ENCODE assay signal across 20 cellular contexts in the genomic region with DNA sequence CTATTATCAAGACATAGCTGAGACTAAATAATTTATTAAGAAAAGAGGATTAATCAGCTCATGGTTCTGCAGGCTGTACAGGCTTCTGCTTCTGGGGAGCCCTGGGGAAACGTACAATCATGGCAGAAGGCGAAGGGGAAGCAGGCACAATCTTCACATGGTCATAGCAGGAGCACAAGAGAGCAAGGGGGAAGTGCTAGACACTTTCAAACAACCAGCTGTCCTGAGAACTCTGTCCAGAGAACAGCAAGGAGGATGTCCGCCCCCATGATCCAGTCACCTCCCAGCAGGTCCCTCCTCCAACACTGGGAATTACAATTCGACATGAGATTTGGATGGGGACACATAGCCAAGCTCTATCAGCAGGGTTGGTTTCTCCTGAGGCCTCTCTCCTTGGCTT.
"Had no signal": no experiment of that assay in that cellular context is flagged by ENCODE, and none has a peak within 500 bp of the region (broad histone marks: within the 10 kb centered on the region; RNA-seq: fewer than 3 reads in every experiment).

No MANE protein-coding gene starts in this region.

- DNase-seq: activated CD4-positive, alpha-beta T cell treated with anti-CD3 and anti-CD28 coated beads for 4 hours; activated CD4-positive, alpha-beta T cell treated with anti-CD3 and anti-CD28 coated beads, Interleukin-2, amount 50 U/mL, for 48 hours; activated CD4-positive, CD25-positive, alpha-beta regulatory T cell; activated naive CD4-positive, alpha-beta T cell treated with Interleukin-2 at 50 U/mL for 16 hours; activated naive CD8-positive, alpha-beta T cell treated with anti-CD3 and anti-CD28 coated beads, Interleukin-2, amount 50 U/mL, for 24 hours; activated T-cell treated with anti-CD3 and anti-CD28 coated beads, Interleukin-2, amount 50 U/mL, for 48 hours; cortex of kidney; heart left ventricle; mesendoderm; mucosa of descending colon; naive thymus-derived CD4-positive, alpha-beta T cell; stimulated activated CD4-positive, alpha-beta T cell treated with anti-CD3 and anti-CD28 coated beads, Interleukin-12 subunit alpha, Interleukin-12 subunit beta, amount 100 ng/mL, for 4 hours; stimulated activated CD4-positive, alpha-beta T cell treated with anti-CD3 and anti-CD28 coated beads, Interleukin-4, amount 100 ng/mL, for 4 hours; SW 1271; T-helper 17 cell had no signal

- ATAC-seq: activated naive CD8-positive, alpha-beta T cell treated with anti-CD3 and anti-CD28 coated beads, Interleukin-2, amount 50 U/mL, for 24 hours; mucosa of descending colon; naive thymus-derived CD4-positive, alpha-beta T cell; T-helper 17 cell had no signal

- H3K27ac Mint-ChIP-seq: activated naive CD8-positive, alpha-beta T cell treated with anti-CD3 and anti-CD28 coated beads, Interleukin-2, amount 50 U/mL, for 24 hours; naive thymus-derived CD4-positive, alpha-beta T cell; stimulated activated naive CD8-positive, alpha-beta T cell treated with anti-CD3 and anti-CD28 coated beads, Interleukin-15, Interleukin-2, amounts not matched to agents 100 ng/mL and 50 ng/mL, for 24 hours; T-helper 17 cell had no signal

- H3K4me3 ChIP-seq: heart left ventricle, mucosa of descending colon, prostate gland, tibial nerve had no signal

- H3K4me1 Mint-ChIP-seq: activated naive CD8-positive, alpha-beta T cell treated with anti-CD3 and anti-CD28 coated beads, Interleukin-2, amount 50 U/mL, for 24 hours; naive thymus-derived CD4-positive, alpha-beta T cell; T-helper 17 cell had no signal

- FAIRE-seq: endometrium, islet of Langerhans had no signal

- H3K9me3 Mint-ChIP-seq: activated naive CD8-positive, alpha-beta T cell treated with anti-CD3 and anti-CD28 coated beads, Interleukin-2, amount 50 U/mL, for 24 hours; stimulated activated naive CD8-positive, alpha-beta T cell treated with anti-CD3 and anti-CD28 coated beads, Interleukin-15, Interleukin-2, amounts not matched to agents 100 ng/mL and 50 ng/mL, for 24 hours had no signal

- H3K27me3 Mint-ChIP-seq: activated naive CD8-positive, alpha-beta T cell treated with anti-CD3 and anti-CD28 coated beads, Interleukin-2, amount 50 U/mL, for 24 hours had no signal

- H3K9me3 ChIP-seq: mucosa of descending colon, prostate gland, tibial nerve had no signal

- H3K36me3 Mint-ChIP-seq: naive thymus-derived CD4-positive, alpha-beta T cell had no signal

- H3K27ac ChIP-seq: heart left ventricle, prostate gland, tibial nerve had no signal

- H3K4me3 Mint-ChIP-seq: activated naive CD8-positive, alpha-beta T cell treated with anti-CD3 and anti-CD28 coated beads, Interleukin-2, amount 50 U/mL, for 24 hours; naive thymus-derived CD4-positive, alpha-beta T cell; stimulated activated naive CD8-positive, alpha-beta T cell treated with anti-CD3 and anti-CD28 coated beads, Interleukin-15, Interleukin-2, amounts not matched to agents 100 ng/mL and 50 ng/mL, for 24 hours; T-helper 17 cell had no signal

- H3K36me3 ChIP-seq: heart left ventricle, prostate gland, tibial nerve had no signal

- H3K27me3 ChIP-seq: heart left ventricle, tibial nerve had no signal
